In the genomic region with DNA sequence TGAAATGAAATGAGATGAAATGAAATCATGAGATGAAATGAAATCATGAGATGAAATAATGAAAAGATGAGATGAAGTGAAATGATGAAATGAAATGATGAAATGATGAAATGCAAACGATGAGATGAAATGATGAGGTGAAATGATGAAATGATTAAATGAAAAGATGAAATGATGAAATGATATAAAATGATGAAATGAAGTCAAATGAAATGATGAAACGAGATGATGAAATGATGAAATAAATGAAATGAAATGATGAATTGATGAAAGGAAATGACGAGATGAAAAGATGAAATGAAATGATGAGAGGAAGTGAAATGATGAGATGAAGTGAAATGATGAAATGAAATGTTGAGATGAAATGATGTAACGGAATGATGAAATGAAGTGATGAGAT, we compare ENCODE assay signal across 1 cellular context.
TF ChIP-seq lines count a peak whose summit lies in the region.

No MANE protein-coding gene starts in this region.

TF ChIP-seq in HEK293, 187 proteins besides CTCF, POLR2A, EP300 and RAD21 (continued from another document):
- TF ChIP-seq, protein P1, sequence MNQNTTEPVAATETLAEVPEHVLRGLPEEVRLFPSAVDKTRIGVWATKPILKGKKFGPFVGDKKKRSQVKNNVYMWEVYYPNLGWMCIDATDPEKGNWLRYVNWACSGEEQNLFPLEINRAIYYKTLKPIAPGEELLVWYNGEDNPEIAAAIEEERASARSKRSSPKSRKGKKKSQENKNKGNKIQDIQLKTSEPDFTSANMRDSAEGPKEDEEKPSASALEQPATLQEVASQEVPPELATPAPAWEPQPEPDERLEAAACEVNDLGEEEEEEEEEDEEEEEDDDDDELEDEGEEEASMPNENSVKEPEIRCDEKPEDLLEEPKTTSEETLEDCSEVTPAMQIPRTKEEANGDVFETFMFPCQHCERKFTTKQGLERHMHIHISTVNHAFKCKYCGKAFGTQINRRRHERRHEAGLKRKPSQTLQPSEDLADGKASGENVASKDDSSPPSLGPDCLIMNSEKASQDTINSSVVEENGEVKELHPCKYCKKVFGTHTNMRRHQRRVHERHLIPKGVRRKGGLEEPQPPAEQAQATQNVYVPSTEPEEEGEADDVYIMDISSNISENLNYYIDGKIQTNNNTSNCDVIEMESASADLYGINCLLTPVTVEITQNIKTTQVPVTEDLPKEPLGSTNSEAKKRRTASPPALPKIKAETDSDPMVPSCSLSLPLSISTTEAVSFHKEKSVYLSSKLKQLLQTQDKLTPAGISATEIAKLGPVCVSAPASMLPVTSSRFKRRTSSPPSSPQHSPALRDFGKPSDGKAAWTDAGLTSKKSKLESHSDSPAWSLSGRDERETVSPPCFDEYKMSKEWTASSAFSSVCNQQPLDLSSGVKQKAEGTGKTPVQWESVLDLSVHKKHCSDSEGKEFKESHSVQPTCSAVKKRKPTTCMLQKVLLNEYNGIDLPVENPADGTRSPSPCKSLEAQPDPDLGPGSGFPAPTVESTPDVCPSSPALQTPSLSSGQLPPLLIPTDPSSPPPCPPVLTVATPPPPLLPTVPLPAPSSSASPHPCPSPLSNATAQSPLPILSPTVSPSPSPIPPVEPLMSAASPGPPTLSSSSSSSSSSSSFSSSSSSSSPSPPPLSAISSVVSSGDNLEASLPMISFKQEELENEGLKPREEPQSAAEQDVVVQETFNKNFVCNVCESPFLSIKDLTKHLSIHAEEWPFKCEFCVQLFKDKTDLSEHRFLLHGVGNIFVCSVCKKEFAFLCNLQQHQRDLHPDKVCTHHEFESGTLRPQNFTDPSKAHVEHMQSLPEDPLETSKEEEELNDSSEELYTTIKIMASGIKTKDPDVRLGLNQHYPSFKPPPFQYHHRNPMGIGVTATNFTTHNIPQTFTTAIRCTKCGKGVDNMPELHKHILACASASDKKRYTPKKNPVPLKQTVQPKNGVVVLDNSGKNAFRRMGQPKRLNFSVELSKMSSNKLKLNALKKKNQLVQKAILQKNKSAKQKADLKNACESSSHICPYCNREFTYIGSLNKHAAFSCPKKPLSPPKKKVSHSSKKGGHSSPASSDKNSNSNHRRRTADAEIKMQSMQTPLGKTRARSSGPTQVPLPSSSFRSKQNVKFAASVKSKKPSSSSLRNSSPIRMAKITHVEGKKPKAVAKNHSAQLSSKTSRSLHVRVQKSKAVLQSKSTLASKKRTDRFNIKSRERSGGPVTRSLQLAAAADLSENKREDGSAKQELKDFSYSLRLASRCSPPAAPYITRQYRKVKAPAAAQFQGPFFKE (tag by site-specific recombination; IDR thresholded peaks at IDR 0.05; ENCODE audit: borderline replicate concordance): no peak
- TF ChIP-seq ZNF777 (tag by site-specific recombination; IDR thresholded peaks at IDR 0.05; ENCODE audit: borderline replicate concordance): no peak
- TF ChIP-seq ZNF571 (tag by site-specific recombination; IDR thresholded peaks at IDR 0.05): no peak
- TF ChIP-seq, protein P2, sequence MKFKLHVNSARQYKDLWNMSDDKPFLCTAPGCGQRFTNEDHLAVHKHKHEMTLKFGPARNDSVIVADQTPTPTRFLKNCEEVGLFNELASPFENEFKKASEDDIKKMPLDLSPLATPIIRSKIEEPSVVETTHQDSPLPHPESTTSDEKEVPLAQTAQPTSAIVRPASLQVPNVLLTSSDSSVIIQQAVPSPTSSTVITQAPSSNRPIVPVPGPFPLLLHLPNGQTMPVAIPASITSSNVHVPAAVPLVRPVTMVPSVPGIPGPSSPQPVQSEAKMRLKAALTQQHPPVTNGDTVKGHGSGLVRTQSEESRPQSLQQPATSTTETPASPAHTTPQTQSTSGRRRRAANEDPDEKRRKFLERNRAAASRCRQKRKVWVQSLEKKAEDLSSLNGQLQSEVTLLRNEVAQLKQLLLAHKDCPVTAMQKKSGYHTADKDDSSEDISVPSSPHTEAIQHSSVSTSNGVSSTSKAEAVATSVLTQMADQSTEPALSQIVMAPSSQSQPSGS (tag by site-specific recombination; IDR thresholded peaks at IDR 0.05; ENCODE audit: low read depth): peak; percentile 84
- no peak for TF ChIP-seq ZNF23 (tag by site-specific recombination; IDR thresholded peaks at IDR 0.05; ENCODE audit: borderline replicate concordance)
- TF ChIP-seq ZNF561 (tag by site-specific recombination; IDR thresholded peaks at IDR 0.05; ENCODE audit: borderline replicate concordance): no peak
- TF ChIP-seq ZNF548 (tag by site-specific recombination; IDR thresholded peaks at IDR 0.05): no peak
- TF ChIP-seq, protein P3, sequence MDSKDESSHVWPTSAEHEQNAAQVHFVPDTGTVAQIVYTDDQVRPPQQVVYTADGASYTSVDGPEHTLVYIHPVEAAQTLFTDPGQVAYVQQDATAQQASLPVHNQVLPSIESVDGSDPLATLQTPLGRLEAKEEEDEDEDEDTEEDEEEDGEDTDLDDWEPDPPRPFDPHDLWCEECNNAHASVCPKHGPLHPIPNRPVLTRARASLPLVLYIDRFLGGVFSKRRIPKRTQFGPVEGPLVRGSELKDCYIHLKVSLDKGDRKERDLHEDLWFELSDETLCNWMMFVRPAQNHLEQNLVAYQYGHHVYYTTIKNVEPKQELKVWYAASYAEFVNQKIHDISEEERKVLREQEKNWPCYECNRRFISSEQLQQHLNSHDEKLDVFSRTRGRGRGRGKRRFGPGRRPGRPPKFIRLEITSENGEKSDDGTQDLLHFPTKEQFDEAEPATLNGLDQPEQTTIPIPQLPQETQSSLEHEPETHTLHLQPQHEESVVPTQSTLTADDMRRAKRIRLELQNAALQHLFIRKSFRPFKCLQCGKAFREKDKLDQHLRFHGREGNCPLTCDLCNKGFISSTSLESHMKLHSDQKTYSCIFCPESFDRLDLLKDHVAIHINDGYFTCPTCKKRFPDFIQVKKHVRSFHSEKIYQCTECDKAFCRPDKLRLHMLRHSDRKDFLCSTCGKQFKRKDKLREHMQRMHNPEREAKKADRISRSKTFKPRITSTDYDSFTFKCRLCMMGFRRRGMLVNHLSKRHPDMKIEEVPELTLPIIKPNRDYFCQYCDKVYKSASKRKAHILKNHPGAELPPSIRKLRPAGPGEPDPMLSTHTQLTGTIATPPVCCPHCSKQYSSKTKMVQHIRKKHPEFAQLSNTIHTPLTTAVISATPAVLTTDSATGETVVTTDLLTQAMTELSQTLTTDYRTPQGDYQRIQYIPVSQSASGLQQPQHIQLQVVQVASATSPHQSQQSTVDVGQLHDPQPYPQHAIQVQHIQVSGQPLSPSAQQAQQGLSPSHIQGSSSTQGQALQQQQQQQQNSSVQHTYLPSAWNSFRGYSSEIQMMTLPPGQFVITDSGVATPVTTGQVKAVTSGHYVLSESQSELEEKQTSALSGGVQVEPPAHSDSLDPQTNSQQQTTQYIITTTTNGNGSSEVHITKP (tag by site-specific recombination; IDR thresholded peaks at IDR 0.05): no peak
- TF ChIP-seq, protein P4, sequence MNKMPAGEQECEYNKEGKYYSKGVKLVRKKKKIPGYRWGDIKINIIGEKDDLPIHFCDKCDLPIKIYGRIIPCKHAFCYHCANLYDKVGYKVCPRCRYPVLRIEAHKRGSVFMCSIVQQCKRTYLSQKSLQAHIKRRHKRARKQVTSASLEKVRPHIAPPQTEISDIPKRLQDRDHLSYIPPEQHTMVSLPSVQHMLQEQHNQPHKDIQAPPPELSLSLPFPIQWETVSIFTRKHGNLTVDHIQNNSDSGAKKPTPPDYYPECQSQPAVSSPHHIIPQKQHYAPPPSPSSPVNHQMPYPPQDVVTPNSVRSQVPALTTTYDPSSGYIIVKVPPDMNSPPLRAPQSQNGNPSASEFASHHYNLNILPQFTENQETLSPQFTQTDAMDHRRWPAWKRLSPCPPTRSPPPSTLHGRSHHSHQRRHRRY (tag by site-specific recombination; IDR thresholded peaks at IDR 0.05): no peak
- TF ChIP-seq ZNF214 (tag by site-specific recombination; IDR thresholded peaks at IDR 0.05; ENCODE audit: borderline replicate concordance): no peak
- no peak for TF ChIP-seq OSR2 (tag by site-specific recombination; IDR thresholded peaks at IDR 0.05)
- TF ChIP-seq ZNF133 (tag by site-specific recombination; IDR thresholded peaks at IDR 0.05): no peak
- TF ChIP-seq, protein P5, sequence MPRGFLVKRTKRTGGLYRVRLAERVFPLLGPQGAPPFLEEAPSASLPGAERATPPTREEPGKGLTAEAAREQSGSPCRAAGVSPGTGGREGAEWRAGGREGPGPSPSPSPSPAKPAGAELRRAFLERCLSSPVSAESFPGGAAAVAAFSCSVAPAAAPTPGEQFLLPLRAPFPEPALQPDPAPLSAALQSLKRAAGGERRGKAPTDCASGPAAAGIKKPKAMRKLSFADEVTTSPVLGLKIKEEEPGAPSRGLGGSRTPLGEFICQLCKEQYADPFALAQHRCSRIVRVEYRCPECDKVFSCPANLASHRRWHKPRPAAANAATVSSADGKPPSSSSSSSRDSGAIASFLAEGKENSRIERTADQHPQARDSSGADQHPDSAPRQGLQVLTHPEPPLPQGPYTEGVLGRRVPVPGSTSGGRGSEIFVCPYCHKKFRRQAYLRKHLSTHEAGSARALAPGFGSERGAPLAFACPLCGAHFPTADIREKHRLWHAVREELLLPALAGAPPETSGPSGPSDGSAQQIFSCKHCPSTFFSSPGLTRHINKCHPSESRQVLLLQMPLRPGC (tag by site-specific recombination; IDR thresholded peaks at IDR 0.05): no peak
- peak; percentile 77 for TF ChIP-seq PRDM1 (tag by site-specific recombination; IDR thresholded peaks at IDR 0.05)
